In genomic region chrX:53481093-53481492, GRCh38 we compare ENCODE assay signal across 1 cellular context.
TF ChIP-seq lines count a peak whose summit lies in the region.

No MANE protein-coding gene starts in this region.

TF ChIP-seq in H1, 55 proteins besides CTCF, POLR2A, EP300 and RAD21:
- TF ChIP-seq BRCA1 (IDR thresholded peaks at IDR 0.05; ENCODE audit: low read depth, low read length): no peak
- no peak for TF ChIP-seq CEBPB (IDR thresholded peaks at IDR 0.05; ENCODE audit: low read depth, low read length)
- TF ChIP-seq, protein P1, sequence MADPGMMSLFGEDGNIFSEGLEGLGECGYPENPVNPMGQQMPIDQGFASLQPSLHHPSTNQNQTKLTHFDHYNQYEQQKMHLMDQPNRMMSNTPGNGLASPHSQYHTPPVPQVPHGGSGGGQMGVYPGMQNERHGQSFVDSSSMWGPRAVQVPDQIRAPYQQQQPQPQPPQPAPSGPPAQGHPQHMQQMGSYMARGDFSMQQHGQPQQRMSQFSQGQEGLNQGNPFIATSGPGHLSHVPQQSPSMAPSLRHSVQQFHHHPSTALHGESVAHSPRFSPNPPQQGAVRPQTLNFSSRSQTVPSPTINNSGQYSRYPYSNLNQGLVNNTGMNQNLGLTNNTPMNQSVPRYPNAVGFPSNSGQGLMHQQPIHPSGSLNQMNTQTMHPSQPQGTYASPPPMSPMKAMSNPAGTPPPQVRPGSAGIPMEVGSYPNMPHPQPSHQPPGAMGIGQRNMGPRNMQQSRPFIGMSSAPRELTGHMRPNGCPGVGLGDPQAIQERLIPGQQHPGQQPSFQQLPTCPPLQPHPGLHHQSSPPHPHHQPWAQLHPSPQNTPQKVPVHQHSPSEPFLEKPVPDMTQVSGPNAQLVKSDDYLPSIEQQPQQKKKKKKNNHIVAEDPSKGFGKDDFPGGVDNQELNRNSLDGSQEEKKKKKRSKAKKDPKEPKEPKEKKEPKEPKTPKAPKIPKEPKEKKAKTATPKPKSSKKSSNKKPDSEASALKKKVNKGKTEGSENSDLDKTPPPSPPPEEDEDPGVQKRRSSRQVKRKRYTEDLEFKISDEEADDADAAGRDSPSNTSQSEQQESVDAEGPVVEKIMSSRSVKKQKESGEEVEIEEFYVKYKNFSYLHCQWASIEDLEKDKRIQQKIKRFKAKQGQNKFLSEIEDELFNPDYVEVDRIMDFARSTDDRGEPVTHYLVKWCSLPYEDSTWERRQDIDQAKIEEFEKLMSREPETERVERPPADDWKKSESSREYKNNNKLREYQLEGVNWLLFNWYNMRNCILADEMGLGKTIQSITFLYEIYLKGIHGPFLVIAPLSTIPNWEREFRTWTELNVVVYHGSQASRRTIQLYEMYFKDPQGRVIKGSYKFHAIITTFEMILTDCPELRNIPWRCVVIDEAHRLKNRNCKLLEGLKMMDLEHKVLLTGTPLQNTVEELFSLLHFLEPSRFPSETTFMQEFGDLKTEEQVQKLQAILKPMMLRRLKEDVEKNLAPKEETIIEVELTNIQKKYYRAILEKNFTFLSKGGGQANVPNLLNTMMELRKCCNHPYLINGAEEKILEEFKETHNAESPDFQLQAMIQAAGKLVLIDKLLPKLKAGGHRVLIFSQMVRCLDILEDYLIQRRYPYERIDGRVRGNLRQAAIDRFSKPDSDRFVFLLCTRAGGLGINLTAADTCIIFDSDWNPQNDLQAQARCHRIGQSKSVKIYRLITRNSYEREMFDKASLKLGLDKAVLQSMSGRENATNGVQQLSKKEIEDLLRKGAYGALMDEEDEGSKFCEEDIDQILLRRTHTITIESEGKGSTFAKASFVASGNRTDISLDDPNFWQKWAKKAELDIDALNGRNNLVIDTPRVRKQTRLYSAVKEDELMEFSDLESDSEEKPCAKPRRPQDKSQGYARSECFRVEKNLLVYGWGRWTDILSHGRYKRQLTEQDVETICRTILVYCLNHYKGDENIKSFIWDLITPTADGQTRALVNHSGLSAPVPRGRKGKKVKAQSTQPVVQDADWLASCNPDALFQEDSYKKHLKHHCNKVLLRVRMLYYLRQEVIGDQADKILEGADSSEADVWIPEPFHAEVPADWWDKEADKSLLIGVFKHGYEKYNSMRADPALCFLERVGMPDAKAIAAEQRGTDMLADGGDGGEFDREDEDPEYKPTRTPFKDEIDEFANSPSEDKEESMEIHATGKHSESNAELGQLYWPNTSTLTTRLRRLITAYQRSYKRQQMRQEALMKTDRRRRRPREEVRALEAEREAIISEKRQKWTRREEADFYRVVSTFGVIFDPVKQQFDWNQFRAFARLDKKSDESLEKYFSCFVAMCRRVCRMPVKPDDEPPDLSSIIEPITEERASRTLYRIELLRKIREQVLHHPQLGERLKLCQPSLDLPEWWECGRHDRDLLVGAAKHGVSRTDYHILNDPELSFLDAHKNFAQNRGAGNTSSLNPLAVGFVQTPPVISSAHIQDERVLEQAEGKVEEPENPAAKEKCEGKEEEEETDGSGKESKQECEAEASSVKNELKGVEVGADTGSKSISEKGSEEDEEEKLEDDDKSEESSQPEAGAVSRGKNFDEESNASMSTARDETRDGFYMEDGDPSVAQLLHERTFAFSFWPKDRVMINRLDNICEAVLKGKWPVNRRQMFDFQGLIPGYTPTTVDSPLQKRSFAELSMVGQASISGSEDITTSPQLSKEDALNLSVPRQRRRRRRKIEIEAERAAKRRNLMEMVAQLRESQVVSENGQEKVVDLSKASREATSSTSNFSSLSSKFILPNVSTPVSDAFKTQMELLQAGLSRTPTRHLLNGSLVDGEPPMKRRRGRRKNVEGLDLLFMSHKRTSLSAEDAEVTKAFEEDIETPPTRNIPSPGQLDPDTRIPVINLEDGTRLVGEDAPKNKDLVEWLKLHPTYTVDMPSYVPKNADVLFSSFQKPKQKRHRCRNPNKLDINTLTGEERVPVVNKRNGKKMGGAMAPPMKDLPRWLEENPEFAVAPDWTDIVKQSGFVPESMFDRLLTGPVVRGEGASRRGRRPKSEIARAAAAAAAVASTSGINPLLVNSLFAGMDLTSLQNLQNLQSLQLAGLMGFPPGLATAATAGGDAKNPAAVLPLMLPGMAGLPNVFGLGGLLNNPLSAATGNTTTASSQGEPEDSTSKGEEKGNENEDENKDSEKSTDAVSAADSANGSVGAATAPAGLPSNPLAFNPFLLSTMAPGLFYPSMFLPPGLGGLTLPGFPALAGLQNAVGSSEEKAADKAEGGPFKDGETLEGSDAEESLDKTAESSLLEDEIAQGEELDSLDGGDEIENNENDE (IDR thresholded peaks at IDR 0.05; ENCODE audit: insufficient replicate concordance, low read length): no peak
- TF ChIP-seq EGR1 (IDR thresholded peaks at IDR 0.05; ENCODE audit: borderline replicate concordance, low read depth, low read length): no peak
- no peak for TF ChIP-seq TBP (IDR thresholded peaks at IDR 0.05; ENCODE audit: low read depth, low read length)
- TF ChIP-seq TCF12 (IDR thresholded peaks at IDR 0.05; ENCODE audit: low read depth, low read length): no peak
- no peak for TF ChIP-seq ZNF274 (IDR thresholded peaks at IDR 0.05; ENCODE audit: borderline replicate concordance, extremely low read depth, low read length)
- no peak for TF ChIP-seq HDAC2 (IDR thresholded peaks at IDR 0.05; ENCODE audit: borderline replicate concordance in 1 of 2, low read depth in 2 of 2, low read length in 2 of 2)
- no peak for TF ChIP-seq SRF (IDR thresholded peaks at IDR 0.05; ENCODE audit: low read depth, low read length)
- TF ChIP-seq KDM4A (IDR thresholded peaks at IDR 0.05; ENCODE audit: low read depth, low read length, severe bottlenecking): no peak
- TF ChIP-seq, protein P2, sequence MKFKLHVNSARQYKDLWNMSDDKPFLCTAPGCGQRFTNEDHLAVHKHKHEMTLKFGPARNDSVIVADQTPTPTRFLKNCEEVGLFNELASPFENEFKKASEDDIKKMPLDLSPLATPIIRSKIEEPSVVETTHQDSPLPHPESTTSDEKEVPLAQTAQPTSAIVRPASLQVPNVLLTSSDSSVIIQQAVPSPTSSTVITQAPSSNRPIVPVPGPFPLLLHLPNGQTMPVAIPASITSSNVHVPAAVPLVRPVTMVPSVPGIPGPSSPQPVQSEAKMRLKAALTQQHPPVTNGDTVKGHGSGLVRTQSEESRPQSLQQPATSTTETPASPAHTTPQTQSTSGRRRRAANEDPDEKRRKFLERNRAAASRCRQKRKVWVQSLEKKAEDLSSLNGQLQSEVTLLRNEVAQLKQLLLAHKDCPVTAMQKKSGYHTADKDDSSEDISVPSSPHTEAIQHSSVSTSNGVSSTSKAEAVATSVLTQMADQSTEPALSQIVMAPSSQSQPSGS (IDR thresholded peaks at IDR 0.05; ENCODE audit: low read length): no peak
- TF ChIP-seq TAF1 (IDR thresholded peaks at IDR 0.05; ENCODE audit: low read depth, low read length): no peak
- no peak for TF ChIP-seq E2F6 (IDR thresholded peaks at IDR 0.05)
- TF ChIP-seq PHF8 (conservative IDR thresholded peaks at IDR 0.05; ENCODE audit: low read depth, low read length): no peak
- TF ChIP-seq BCL11A (IDR thresholded peaks at IDR 0.05; ENCODE audit: low read depth in 2 of 2, low read length in 2 of 2): no peak
- TF ChIP-seq SIRT6 (IDR thresholded peaks at IDR 0.05; ENCODE audit: low read length): no peak
- TF ChIP-seq EZH2 (IDR thresholded peaks at IDR 0.05; ENCODE audit: low read depth, low read length, severe bottlenecking): no peak
- TF ChIP-seq CBX8 (IDR thresholded peaks at IDR 0.05; ENCODE audit: borderline replicate concordance, low read depth, low read length): no peak
- TF ChIP-seq POU5F1 (IDR thresholded peaks at IDR 0.05; ENCODE audit: low read depth, low read length): no peak
- no peak for TF ChIP-seq RNF2 (IDR thresholded peaks at IDR 0.05; ENCODE audit: borderline replicate concordance, low read depth, low read length, missing control alignments, poor library complexity, severe bottlenecking)
